Comparison of ENCODE assay signal across 17 cellular contexts in genomic region chr6:82691997-82692396, GRCh38.
DNase-seq lines count a peak whose midpoint lies in the region; ATAC-seq and TF ChIP-seq lines count a peak whose summit lies in the region.
"Had no signal": no experiment of that assay in that cellular context is flagged by ENCODE, and none has a peak within 500 bp of the region (broad histone marks: within the 10 kb centered on the region; RNA-seq: fewer than 3 reads in every experiment).

No MANE protein-coding gene starts in this region.

- TF ChIP-seq CTCF in A673 (conservative IDR thresholded peaks at IDR 0.05; ENCODE audit: low read depth, low read length) (no peak), mucosa of descending colon (IDR thresholded peaks at IDR 0.05) (no peak), endothelial cell (IDR thresholded peaks at IDR 0.05; ENCODE audit: unreplicated experiment) (no peak), MCF 10A (IDR thresholded peaks at IDR 0.05; ENCODE audit: unreplicated experiment) (no peak)

- H3K9me3 Mint-ChIP-seq in endothelial cell (ENCODE audit: unreplicated experiment) (no peaks in the 10 kb centered on the region), MCF 10A (ENCODE audit: unreplicated experiment) (no peaks in the 10 kb centered on the region)
- H3K9me3 Mint-ChIP-seq: H9, IgD-negative memory B cell had no signal

- H3K4me3 ChIP-seq in A673 (ENCODE audit: low read depth, low read length, poor library complexity, severe bottlenecking) (no peak overlapping the region), mucosa of descending colon (no peak overlapping the region)
- H3K4me3 ChIP-seq: A549, BLaER1 had no signal

- H3K4me1 ChIP-seq in A673 (ENCODE audit: insufficient read depth, low read length, poor library complexity, severe bottlenecking) (peaks cover 47% of the 10 kb centered on the region), mucosa of descending colon (ENCODE audit: low read depth) (peaks cover 6% of the 10 kb centered on the region)
- H3K4me1 ChIP-seq: A549, BLaER1 had no signal

- no peaks in the 10 kb centered on the region for H3K36me3 ChIP-seq in A673 (ENCODE audit: insufficient read depth, low read length, poor library complexity, severe bottlenecking)
- H3K36me3 ChIP-seq in mucosa of descending colon (ENCODE audit: low read depth): no peaks in the 10 kb centered on the region
- H3K36me3 ChIP-seq: BLaER1 had no signal

- H3K27me3 ChIP-seq in A673 (replicated peaks; ENCODE audit: insufficient read depth, low read depth, low read length, poor library complexity): no peaks in the 10 kb centered on the region
- H3K27me3 ChIP-seq: BLaER1 had no signal

- intact Hi-C loops in A673 (cut with micrococcal nuclease; ENCODE audit: unreplicated experiment): no loop called here
- intact Hi-C loops in mucosa of descending colon (cut with DNase I, micrococcal nuclease): no loop called here
- intact Hi-C loops in MCF 10A (cut with micrococcal nuclease): no loop called here

- H3K9me3 ChIP-seq in A673 (ENCODE audit: low read depth, low read length, poor library complexity, severe bottlenecking) (no peaks in the 10 kb centered on the region), mucosa of descending colon (no peaks in the 10 kb centered on the region)
- H3K9me3 ChIP-seq: A549, BLaER1 had no signal

- BruUV-seq in A673 (replicated peaks; lab: Mats Ljungman, UMichigan): no TSS peak
- BruUV-seq in MCF 10A (replicated peaks; lab: Mats Ljungman, UMichigan): no TSS peak

- DNase-seq in DMS53 (lab: John Stamatoyannopoulos, UW) (peak; percentile 41), DMS53 treated with DMSO at 0.1 percent for 48 hours (lab: John Stamatoyannopoulos, UW; ENCODE audit: unreplicated experiment) (no peak), A673 (ENCODE audit: low spot score) (no peak), kidney glomerular epithelial cell (lab: John Stamatoyannopoulos, UW) (peak; percentile 28), mucosa of descending colon (no peak), endothelial cell (ENCODE audit: low spot score) (no peak), MCF 10A (ENCODE audit: unreplicated experiment) (no peak)
- DNase-seq: Calu3; CD4-positive, alpha-beta memory T cell; GF-D8; H9 had no signal

- no peak overlapping the region for H3K4me3 Mint-ChIP-seq in endothelial cell (ENCODE audit: unreplicated experiment)
- no peak overlapping the region for H3K4me3 Mint-ChIP-seq in MCF 10A (ENCODE audit: unreplicated experiment)
- H3K4me3 Mint-ChIP-seq: CD14-positive monocyte; CD4-positive, alpha-beta memory T cell; H9; IgD-negative memory B cell had no signal

- ATAC-seq in mucosa of descending colon: peak; percentile 74
- ATAC-seq: A549, HepG2 had no signal

- CTCF ChIA-PET in A673 (lab: Charles Lee) (interaction anchor here (0.7 kb wide), 1 partner anchor 449 kb away, joined by 3 read pairs; no protein-coding TSS in a partner anchor), MCF 10A (lab: Yijun Ruan, JAX) (interaction anchor here (0.9 to 2.0 kb wide), 3 partner anchors 10 to 360 kb away, joined by 3 to 4 read pairs (median 4); no protein-coding TSS in a partner anchor)

- H3K27me3 Mint-ChIP-seq in endothelial cell (ENCODE audit: unreplicated experiment) (no peaks in the 10 kb centered on the region), MCF 10A (ENCODE audit: insufficient read depth, unreplicated experiment) (no peaks in the 10 kb centered on the region)
- H3K27me3 Mint-ChIP-seq: IgD-negative memory B cell had no signal

- H3K36me3 Mint-ChIP-seq in endothelial cell (ENCODE audit: low read depth, unreplicated experiment): no peaks in the 10 kb centered on the region
- no peaks in the 10 kb centered on the region for H3K36me3 Mint-ChIP-seq in MCF 10A (ENCODE audit: insufficient read depth, unreplicated experiment)
- H3K36me3 Mint-ChIP-seq: CD14-positive monocyte; CD4-positive, alpha-beta memory T cell; IgD-negative memory B cell had no signal

- H3K4me1 Mint-ChIP-seq in endothelial cell (ENCODE audit: unreplicated experiment) (peaks cover 2% of the 10 kb centered on the region), MCF 10A (ENCODE audit: insufficient read depth, unreplicated experiment) (no peaks in the 10 kb centered on the region)
- H3K4me1 Mint-ChIP-seq: CD14-positive monocyte; CD4-positive, alpha-beta memory T cell; IgD-negative memory B cell had no signal

- peak overlapping the region; percentile 96 for H3K27ac ChIP-seq in A673 (ENCODE audit: low read depth, low read length, poor library complexity, severe bottlenecking)
- H3K27ac ChIP-seq: 22Rv1, A549, BLaER1 had no signal

- POLR2A ChIA-PET in A673 (lab: Charles Lee; ENCODE audit: low non-redundant PET) (no interaction called here), MCF 10A (lab: Yijun Ruan, JAX) (no interaction called here)

- H3K27ac Mint-ChIP-seq in endothelial cell (ENCODE audit: unreplicated experiment) (no peak overlapping the region), MCF 10A (ENCODE audit: low read depth, unreplicated experiment) (no peak overlapping the region)
- H3K27ac Mint-ChIP-seq: CD14-positive monocyte; CD4-positive, alpha-beta memory T cell; H9; IgD-negative memory B cell had no signal

Comparison
In these comparisons a context has a peak if more than half of its experiments do, and no peak if none do; other contexts are left out.
1. DNase-seq: peak in DMS53 (single experiment) and kidney glomerular epithelial cell (single experiment); none in DMS53 treated with DMSO at 0.1 percent for 48 hours (single experiment), A673 (single experiment), mucosa of descending colon (0 of 3), endothelial cell (single experiment) and MCF 10A (single experiment).